ENCODE assay signal across 8 cellular contexts in the genomic region with DNA sequence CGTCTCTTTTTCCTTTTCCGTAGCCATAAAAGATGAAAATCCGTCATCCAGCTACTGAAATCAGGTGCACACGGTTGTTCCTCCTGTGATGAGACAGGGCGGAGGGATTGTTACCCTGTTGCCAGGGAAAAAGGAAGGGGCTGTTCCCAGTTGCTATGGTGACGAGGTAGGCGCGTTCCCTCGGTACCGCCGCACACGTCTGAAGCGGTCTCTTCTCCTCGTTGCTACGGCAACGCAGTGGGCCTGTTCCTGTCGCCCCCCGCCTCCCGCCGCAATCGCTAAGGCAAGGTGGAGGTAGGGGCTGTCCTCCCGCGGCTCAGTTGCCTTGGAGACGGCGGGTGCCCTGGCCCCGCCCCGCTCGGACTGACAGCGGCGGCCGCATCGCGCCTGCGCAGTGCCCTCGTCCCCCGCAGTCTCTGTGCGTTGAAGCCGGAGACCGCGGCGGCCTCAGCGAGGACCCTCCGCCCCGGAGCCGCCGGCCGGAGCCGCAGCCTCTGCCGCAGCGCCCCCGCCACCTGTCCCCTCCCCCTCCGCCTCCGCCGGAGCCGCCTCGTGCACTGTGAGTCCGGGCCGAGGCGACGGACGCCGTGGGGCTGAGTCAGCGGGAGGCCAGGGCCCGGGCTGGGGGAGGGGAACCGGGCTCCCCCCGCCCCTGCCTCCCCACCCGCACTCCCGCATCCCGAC. TPM values are rescaled to one million over a fixed set of nuclear protein-coding genes. Genes with fewer than 3 reads are reported as not detected.
DNase-seq lines count a peak whose midpoint lies in the region; ATAC-seq, FAIRE-seq and TF ChIP-seq lines count a peak whose summit lies in the region.

A gene (plus strand): TSS at position 394 of the 684 bp plus-strand sequence. CDS start 51,582 bp downstream, outside the sequence.

- peak within 1 kb of the TSS; percentile 44 for H3K27ac ChIP-seq in CD4-positive, alpha-beta memory T cell (ENCODE audit: low read depth, low read length)
- H3K27ac ChIP-seq in KMS-11 (no peak within 1 kb of the TSS), muscle layer of duodenum (ENCODE audit: low read length) (peak within 1 kb of the TSS; percentile 76)

- ATAC-seq in GM21526 (IDR thresholded peaks at IDR 0.05; ENCODE audit: low FRiP score, unreplicated experiment): peak; percentile 85

- FAIRE-seq in RCC 7860 (lab: Jason Lieb, UNC): no peak

- H3K4me2 ChIP-seq in KMS-11: peak within 1 kb of the TSS; percentile 78

- DNase-seq in CD4-positive, alpha-beta memory T cell: peak; percentile 81 to 93 (median 85)
- DNase-seq in RCC 7860 (ENCODE audit: low spot score) (peak; percentile 76), fibroblast of gingiva (ENCODE audit: low read depth) (peak; percentile 53)
- peak; percentile 47 to 75 for DNase-seq in activated T-helper 1 cell treated with anti-CD3 and anti-CD28 coated beads, Interleukin-2, amount 50 U/mL, for 16 hours (ENCODE audit: low read depth in 1 of 2, low spot score in 1 of 2)
- peak; percentile 54 for DNase-seq in stimulated activated CD8-positive, alpha-beta memory T cell treated with anti-CD3 and anti-CD28 coated beads, Interleukin-7, amount 100 ng/mL, for 24 hours (ENCODE audit: low read depth)

- peaks cover 12 to 30% (median 18%) of the 10 kb centered on the region in 4 donors for H3K4me1 Mint-ChIP-seq in CD4-positive, alpha-beta memory T cell

- H3K27me3 Mint-ChIP-seq in CD4-positive, alpha-beta memory T cell: peaks cover 5 to 11% of the 10 kb centered on the region in 2 donors

- TF ChIP-seq CTCF in KMS-11 (conservative IDR thresholded peaks at IDR 0.05; ENCODE audit: low read depth, low read length): no peak

- peaks cover 15% of the 10 kb centered on the region for H3K4me1 ChIP-seq in CD4-positive, alpha-beta memory T cell (ENCODE audit: insufficient read depth, low read length)
- H3K4me1 ChIP-seq in KMS-11 (ENCODE audit: low read depth, poor library complexity, severe bottlenecking) (peaks cover 11% of the 10 kb centered on the region), muscle layer of duodenum (ENCODE audit: control insufficient read depth in 1 of 2, insufficient read depth in 2 of 2, low read length in 2 of 2) (peaks cover 0 to 15% of the 10 kb centered on the region in 2 donors)

- H3K36me3 ChIP-seq in CD4-positive, alpha-beta memory T cell (ENCODE audit: insufficient read depth, low read length): no peaks in the 10 kb centered on the region
- no peaks in the 10 kb centered on the region for H3K36me3 ChIP-seq in KMS-11 (ENCODE audit: insufficient read depth)
- H3K36me3 ChIP-seq in muscle layer of duodenum (ENCODE audit: control insufficient read depth in 1 of 2, insufficient read depth in 2 of 2, low read length in 2 of 2): no peaks in the 10 kb centered on the region

- H3K9me3 Mint-ChIP-seq in CD4-positive, alpha-beta memory T cell: peaks cover 0 to 1% (median 0%) of the 10 kb centered on the region in 8 donors

- H2AFZ ChIP-seq in KMS-11 (ENCODE audit: low read depth): peak within 1 kb of the TSS; percentile 86

- no peaks in the 10 kb centered on the region for H3K9me3 ChIP-seq in CD4-positive, alpha-beta memory T cell (ENCODE audit: control insufficient read depth in 1 of 2, low read length in 2 of 2)
- no peaks in the 10 kb centered on the region for H3K9me3 ChIP-seq in muscle layer of duodenum (ENCODE audit: control insufficient read depth in 1 of 2, low read length in 2 of 2)

- H3K4me3 ChIP-seq in CD4-positive, alpha-beta memory T cell (ENCODE audit: low read length in 2 of 2): peak within 1 kb of the TSS; percentile 66 to 76
- no peak within 1 kb of the TSS for H3K4me3 ChIP-seq in KMS-11 (IDR thresholded peaks at IDR 0.05; ENCODE audit: insufficient read depth, low read depth, low read length)
- H3K4me3 ChIP-seq in muscle layer of duodenum (ENCODE audit: low read depth in 1 of 2, low read length in 2 of 2): peak within 1 kb of the TSS; percentile 61 to 96

- no peaks in the 10 kb centered on the region for H3K79me2 ChIP-seq in KMS-11 (ENCODE audit: insufficient read depth, low read depth)

- no peaks in the 10 kb centered on the region for H3K36me3 Mint-ChIP-seq in CD4-positive, alpha-beta memory T cell

- peak within 1 kb of the TSS; percentile 82 to 90 (median 85) for H3K4me3 Mint-ChIP-seq in CD4-positive, alpha-beta memory T cell

- intact Hi-C loops in CD4-positive, alpha-beta memory T cell (cut with micrococcal nuclease): loop anchor here (5.0 kb wide), 1 partner anchor 62 kb away; a partner anchor contains a TSS

- H3K27me3 ChIP-seq in CD4-positive, alpha-beta memory T cell (ENCODE audit: insufficient read depth, low read length): no peaks in the 10 kb centered on the region
- H3K27me3 ChIP-seq in KMS-11 (ENCODE audit: insufficient read depth, low read depth) (peaks cover 19% of the 10 kb centered on the region; the same call in 1 of the 2 replicates), muscle layer of duodenum (ENCODE audit: low read depth, low read length) (no peaks in the 10 kb centered on the region)

- CTCF ChIA-PET in CD4-positive, alpha-beta memory T cell (lab: Charles Lee; ENCODE audit: partially characterized antibody): interaction anchor here (0.9 to 1.8 kb wide), 3 partner anchors 9 to 333 kb away, joined by 3 to 12 read pairs (median 3); no protein-coding TSS in a partner anchor

- H4K20me1 ChIP-seq in KMS-11 (ENCODE audit: insufficient read depth): no peaks in the 10 kb centered on the region

- peak within 1 kb of the TSS; percentile 57 for H3K9ac ChIP-seq in KMS-11

- POLR2A ChIA-PET in CD4-positive, alpha-beta memory T cell (lab: Charles Lee; ENCODE audit: partially characterized antibody): no interaction called here

- H3K27ac Mint-ChIP-seq in CD4-positive, alpha-beta memory T cell: peak within 1 kb of the TSS; percentile 75 to 96 (median 92)

RNA-seq across cellular contexts. Expression of the gene that starts here (rescaled TPM):
- 1 to 10 TPM; 3.4 to 3.6 TPM for total RNA-seq in CD4-positive, alpha-beta memory T cell
- 1 to 10 TPM; 1.3 to 2.5 TPM for polyA plus RNA-seq in CD4-positive, alpha-beta memory T cell
